8 cellular contexts compared by ENCODE assay signal in the genomic region with DNA sequence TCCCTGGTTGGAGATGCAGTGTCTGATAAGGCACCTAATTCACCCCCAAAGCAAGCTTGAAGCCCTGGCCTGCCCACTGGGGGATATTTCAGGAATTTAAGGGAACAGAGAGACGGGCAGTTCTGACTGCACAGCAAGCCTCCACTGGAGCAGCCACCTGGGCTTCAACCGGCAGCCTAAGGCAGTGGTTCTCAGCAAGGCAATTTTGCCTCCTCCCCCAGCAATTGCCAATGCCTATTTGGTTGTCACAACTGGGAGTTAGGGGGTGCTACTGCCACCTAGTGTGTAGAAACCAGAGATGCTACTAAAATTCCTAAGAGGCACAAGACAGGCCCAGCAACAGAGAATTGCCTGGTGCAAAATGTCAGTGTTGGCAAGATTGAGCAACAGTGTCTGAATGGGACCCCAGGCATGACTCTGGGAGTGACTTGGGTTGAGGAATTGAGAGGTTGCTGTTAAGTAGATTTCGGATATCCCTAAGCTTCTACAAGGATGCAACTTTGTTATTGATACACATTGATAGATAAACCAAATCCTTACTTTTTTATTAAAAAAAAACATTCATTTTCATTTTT. TPM values are rescaled to one million over a fixed set of nuclear protein-coding genes. Genes with fewer than 3 reads are reported as not detected.
A peak's percentile ranks its signal among the peaks of the same experiment; 100 is the strongest.
DNase-seq lines count a peak whose midpoint lies in the region; ATAC-seq and TF ChIP-seq lines count a peak whose summit lies in the region.
"Had no signal": no experiment of that assay in that cellular context is flagged by ENCODE, and none has a peak within 500 bp of the region (broad histone marks: within the 10 kb centered on the region; RNA-seq: fewer than 3 reads in every experiment).

No MANE protein-coding gene starts in this region.

- peak; percentile 8 for DNase-seq in G401 (ENCODE audit: low spot score)
- peak; percentile 56 for DNase-seq in HT-29 (ENCODE audit: low spot score)
- no peak for DNase-seq in astrocyte of the cerebellum (ENCODE audit: low read depth)
- DNase-seq in mesenteric fat pad (ENCODE audit: low spot score): peak; percentile 65
- DNase-seq in activated effector memory CD4-positive, alpha-beta T cell treated with Interleukin-2 at 50 U/mL for 16 hours: no peak
- no peak for DNase-seq in NCI-H510A (lab: John Stamatoyannopoulos, UW)
- DNase-seq: NCI-H446 treated with DMSO at 0.1 percent for 48 hours had no signal

- ATAC-seq in HG02763 (IDR thresholded peaks at IDR 0.05; ENCODE audit: unreplicated experiment): no peak

- H3K4me3 ChIP-seq in astrocyte of the cerebellum (ENCODE audit: low read depth, low read length): no peak overlapping the region

- in situ Hi-C loops in G401 (cut with HindIII; ENCODE audit: low sequenced_read_pairs): no loop called here
- in situ Hi-C loops in astrocyte of the cerebellum (cut with HindIII; ENCODE audit: low sequenced_read_pairs): loop anchor here (5.0 kb wide), 1 partner anchor 150 kb away; no protein-coding TSS in a partner anchor

- TF ChIP-seq CTCF in astrocyte of the cerebellum (IDR thresholded peaks at IDR 0.05; ENCODE audit: low read depth, low read length, missing control alignments): peak; percentile 23

RNA-seq across cellular contexts. Expression of a gene that starts 58.7 kb away (rescaled TPM):
- 38.6 and 52.7 TPM in 2 replicates for total RNA-seq in G401 (2014; rRNA removed; shearing (Covaris generic))
- total RNA-seq in HT-29 (2014; rRNA removed; shearing (Covaris generic)): 6.1 and 6.4 TPM in 2 replicates
- total RNA-seq in mesenteric fat pad: 729 TPM

Comparison
In these comparisons a context has a peak if more than half of its experiments do, and no peak if none do; other contexts are left out.
1. DNase-seq: peak in G401 (single experiment), HT-29 (single experiment) and mesenteric fat pad (single experiment); none in astrocyte of the cerebellum (single experiment), activated effector memory CD4-positive, alpha-beta T cell treated with Interleukin-2 at 50 U/mL for 16 hours (single experiment) and NCI-H510A (single experiment).
2. RNA of a gene that starts 58.7 kb away (total RNA-seq): 729 TPM in mesenteric fat pad (single experiment); 38.6 to 52.7 TPM in G401 and 6.1 to 6.4 TPM in HT-29; every median in the first group is over 10 times any median in the second.